8 cellular contexts compared by ENCODE assay signal in the genomic region with DNA sequence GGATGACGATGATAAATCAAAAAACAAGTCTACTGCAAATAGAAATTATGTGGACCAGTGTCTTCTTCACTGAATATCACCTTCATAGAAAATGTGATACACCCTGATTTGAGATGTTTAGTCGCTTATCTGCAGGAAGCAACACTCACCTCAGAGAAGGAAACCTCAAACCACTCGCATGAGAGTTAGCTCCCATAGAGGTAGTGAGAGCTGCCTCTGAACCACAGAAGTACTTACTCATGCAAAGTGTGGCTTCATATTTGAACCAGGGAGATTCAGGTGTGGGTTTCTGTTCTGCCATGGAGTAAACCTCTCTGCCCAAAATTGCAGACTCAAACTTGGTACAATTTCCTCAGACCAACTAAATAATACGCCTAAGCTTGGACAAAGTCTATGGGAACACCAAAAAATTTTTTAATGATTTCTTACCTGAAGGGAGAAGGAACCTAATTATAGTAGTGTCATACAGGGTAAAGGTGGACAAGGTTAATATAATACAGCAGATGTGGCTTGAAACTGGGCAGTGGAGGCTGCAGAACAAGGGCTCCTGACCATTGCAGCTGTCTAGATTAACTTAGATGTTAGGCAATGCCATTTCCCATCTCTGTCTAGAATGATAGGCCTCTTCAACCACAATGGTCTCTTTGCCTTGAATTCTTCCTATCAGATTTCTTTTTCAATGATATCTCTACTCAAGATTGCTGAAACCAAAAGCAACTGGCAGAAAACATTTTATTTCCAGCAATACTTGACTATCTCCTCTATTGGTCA. TPM values are rescaled to one million over a fixed set of nuclear protein-coding genes. Genes with fewer than 3 reads are reported as not detected.
DNase-seq lines count a peak whose midpoint lies in the region; ATAC-seq, FAIRE-seq and TF ChIP-seq lines count a peak whose summit lies in the region.

No MANE protein-coding gene starts in this region.

- no peaks in the 10 kb centered on the region for H4K20me1 ChIP-seq in DND-41 (ENCODE audit: insufficient read depth, low read length)
- H4K20me1 ChIP-seq in KMS-11 (ENCODE audit: insufficient read depth): no peaks in the 10 kb centered on the region

- intact Hi-C loops in pancreas (cut with DNase I): no loop called here
- intact Hi-C loops in prostate gland (cut with DNase I): loop anchor here (10.0 kb wide), 1 partner anchor 438 kb away; no protein-coding TSS in a partner anchor

- no peak for TF ChIP-seq CTCF in DND-41 (IDR thresholded peaks at IDR 0.05; ENCODE audit: borderline replicate concordance, extremely low read depth, low read length, poor library complexity, severe bottlenecking)
- no peak for TF ChIP-seq CTCF in KMS-11 (conservative IDR thresholded peaks at IDR 0.05; ENCODE audit: low read depth, low read length)
- TF ChIP-seq CTCF in pancreas (IDR thresholded peaks at IDR 0.05): no peak
- no peak for TF ChIP-seq CTCF in prostate gland (IDR thresholded peaks at IDR 0.05)

- H3K9me3 ChIP-seq in DND-41 (ENCODE audit: insufficient read depth, low read length, severe bottlenecking) (no peaks in the 10 kb centered on the region), pancreas (no peaks in the 10 kb centered on the region), prostate gland (no peaks in the 10 kb centered on the region)

- no peak for FAIRE-seq in pancreas (lab: Jason Lieb, UNC)

- H2AFZ ChIP-seq in DND-41 (ENCODE audit: low read depth, low read length): no peak overlapping the region
- H2AFZ ChIP-seq in KMS-11 (ENCODE audit: low read depth): no peak overlapping the region

- 86% methylated on average over 4 of the region's 4 CpGs for WGBS in pancreas, 2 donors
- 94% methylated on average over 4 of the region's 4 CpGs for WGBS in prostate gland

- ATAC-seq in DND-41 (ENCODE audit: insufficient read depth, low read depth): peak; percentile 98
- peak; percentile 98 for ATAC-seq in GM21447 (IDR thresholded peaks at IDR 0.05; ENCODE audit: unreplicated experiment)
- peak in 3 of 4 donors; percentile 19 to 62 (median 60) for ATAC-seq in pancreas

- H3K79me2 ChIP-seq in DND-41 (ENCODE audit: insufficient read depth, low read length) (no peaks in the 10 kb centered on the region), KMS-11 (ENCODE audit: insufficient read depth, low read depth) (no peaks in the 10 kb centered on the region)

- H3K9ac ChIP-seq in DND-41 (ENCODE audit: low read depth, low read length): peak overlapping the region; percentile 15; the same call in 1 of the 2 replicates
- no peak overlapping the region for H3K9ac ChIP-seq in KMS-11

- H3K4me2 ChIP-seq in DND-41 (ENCODE audit: insufficient read depth, low read length) (peak overlapping the region; percentile 58), KMS-11 (peak overlapping the region; percentile 60; the same call in 1 of the 2 replicates)

- TF ChIP-seq POLR2A in prostate gland (IDR thresholded peaks at IDR 0.05): no peak

- peak overlapping the region in 1 of 2 experiments; percentile 36; a peak in 2 of 4 replicates for H3K4me3 ChIP-seq in DND-41 (ENCODE audit: low read depth in 1 of 2, low read length in 2 of 2)
- H3K4me3 ChIP-seq in KMS-11 (IDR thresholded peaks at IDR 0.05; ENCODE audit: insufficient read depth, low read depth, low read length): no peak overlapping the region
- H3K4me3 ChIP-seq in pancreas: no peak overlapping the region
- H3K4me3 ChIP-seq in prostate gland: no peak overlapping the region

- H3K36me3 ChIP-seq in DND-41 (ENCODE audit: insufficient read depth, low read length) (no peaks in the 10 kb centered on the region), KMS-11 (ENCODE audit: insufficient read depth) (no peaks in the 10 kb centered on the region), pancreas (no peaks in the 10 kb centered on the region), prostate gland (no peaks in the 10 kb centered on the region)

- peak overlapping the region; percentile 79 for H3K27ac ChIP-seq in DND-41 (ENCODE audit: low read length)
- peak overlapping the region; percentile 1; the same call in 1 of the 2 replicates for H3K27ac ChIP-seq in KMS-11
- no peak overlapping the region for H3K27ac ChIP-seq in pancreas
- H3K27ac ChIP-seq in prostate gland: no peak overlapping the region

- H3K27me3 ChIP-seq in DND-41 (ENCODE audit: insufficient read depth, low read length, poor library complexity) (no peaks in the 10 kb centered on the region), KMS-11 (ENCODE audit: insufficient read depth, low read depth) (peaks cover 22% of the 10 kb centered on the region; the same call in 1 of the 2 replicates), pancreas (no peaks in the 10 kb centered on the region), prostate gland (replicated peaks; ENCODE audit: insufficient read depth) (no peaks in the 10 kb centered on the region)

- DNase-seq in DND-41: peak; percentile 84
- DNase-seq in activated CD8-positive, alpha-beta memory T cell treated with anti-CD3 and anti-CD28 coated beads, Interleukin-2, amount 50 U/mL, for 24 hours (ENCODE audit: extremely low read depth): peak; percentile 49
- no peak for DNase-seq in pancreas
- no peak for DNase-seq in HPDE6-E6E7 (ENCODE audit: extremely low spot score)
- no peak for DNase-seq in prostate gland (ENCODE audit: low spot score)
- no peak for DNase-seq in C1 segment of cervical spinal cord (lab: John Stamatoyannopoulos, UW)

- H3K4me1 ChIP-seq in DND-41 (ENCODE audit: insufficient read depth, low read length): peaks cover 58% of the 10 kb centered on the region
- peaks cover 37% of the 10 kb centered on the region for H3K4me1 ChIP-seq in KMS-11 (ENCODE audit: low read depth, poor library complexity, severe bottlenecking)
- H3K4me1 ChIP-seq in pancreas: no peaks in the 10 kb centered on the region
- no peaks in the 10 kb centered on the region for H3K4me1 ChIP-seq in prostate gland (replicated peaks)

RNA-seq across cellular contexts. Expression of a gene that starts 29.6 kb away (rescaled TPM):
- 1 to 10 TPM; 2.7 to 8.8 (median 4.1) TPM for total RNA-seq in pancreas
- 1 to 10 TPM; 7.1 to 9.7 TPM for polyA plus RNA-seq in pancreas
- total RNA-seq in prostate gland: 10 to 100 TPM; 11.6 to 26.2 TPM

Comparison
In these comparisons a context has a peak if more than half of its experiments do, and no peak if none do; other contexts are left out.
1. DNase-seq: peak in DND-41 (single experiment) and activated CD8-positive, alpha-beta memory T cell treated with anti-CD3 and anti-CD28 coated beads, Interleukin-2, amount 50 U/mL, for 24 hours (single experiment); none in pancreas (0 of 6), HPDE6-E6E7 (single experiment), prostate gland (single experiment) and C1 segment of cervical spinal cord (0 of 14).
2. H3K27ac ChIP-seq: peak in DND-41 (single experiment) and KMS-11 (single experiment); none in pancreas (0 of 4) and prostate gland (0 of 2).
3. Peak in every context shown above with its lines, with median percentiles within 50 percentile points of each other: ATAC-seq.